ENCODE assay signal across 10 cellular contexts in genomic region chr1:110872366-110872744, GRCh38. TPM values are rescaled to one million over a fixed set of nuclear protein-coding genes. Genes with fewer than 3 reads are reported as not detected.
DNase-seq lines count a peak whose midpoint lies in the region; ATAC-seq lines count a peak whose summit lies in the region.
"Had no signal": no experiment of that assay in that cellular context is flagged by ENCODE, and none has a peak within 500 bp of the region (broad histone marks: within the 10 kb centered on the region; RNA-seq: fewer than 3 reads in every experiment).

No MANE protein-coding gene starts in this region.

- no peaks in the 10 kb centered on the region for H3K27me3 Mint-ChIP-seq in activated T-cell treated with anti-CD3 and anti-CD28 coated beads, Interleukin-2, amount 50 U/mL, for 4 hours (ENCODE audit: low read depth)

- no peak for DNase-seq in activated T-cell treated with anti-CD3 and anti-CD28 coated beads, Interleukin-2, amount 50 U/mL, for 4 hours
- DNase-seq in activated T-cell treated with anti-CD3 and anti-CD28 coated beads, Interleukin-2, amount 50 U/mL, for 1 hour = no peak
- DNase-seq in caudate nucleus (lab: John Stamatoyannopoulos, UW) = no peak
- no peak for DNase-seq in islet precursor cell
- no peak for DNase-seq in stimulated activated CD4-positive, alpha-beta T cell treated with anti-CD3 and anti-CD28 coated beads, Interleukin-12 subunit alpha, Interleukin-12 subunit beta, amount 100 ng/mL, for 4 hours
- DNase-seq: NCI-H187 had no signal

- H3K4me3 Mint-ChIP-seq in activated T-cell treated with anti-CD3 and anti-CD28 coated beads, Interleukin-2, amount 50 U/mL, for 4 hours = peak overlapping the region; percentile 98

- peaks cover 47% of the 10 kb centered on the region for H3K4me1 Mint-ChIP-seq in activated T-cell treated with anti-CD3 and anti-CD28 coated beads, Interleukin-2, amount 50 U/mL, for 4 hours (ENCODE audit: low read depth)

- H3K27ac ChIP-seq in caudate nucleus (ENCODE audit: low read depth, low read length) (peak overlapping the region; percentile 41), temporal lobe (ENCODE audit: low read depth, low read length) (peak overlapping the region; percentile 71)

- H3K9me3 Mint-ChIP-seq in activated T-cell treated with anti-CD3 and anti-CD28 coated beads, Interleukin-2, amount 50 U/mL, for 4 hours = peaks cover 8% of the 10 kb centered on the region

- H3K36me3 Mint-ChIP-seq in activated T-cell treated with anti-CD3 and anti-CD28 coated beads, Interleukin-2, amount 50 U/mL, for 4 hours (ENCODE audit: insufficient read depth) = peaks cover 15% of the 10 kb centered on the region

- no peak for ATAC-seq in activated T-cell treated with anti-CD3 and anti-CD28 coated beads, Interleukin-2, amount 50 U/mL, for 4 hours
- ATAC-seq in HG03442 (IDR thresholded peaks at IDR 0.05; ENCODE audit: unreplicated experiment) (peak; percentile 33), HG02884 (IDR thresholded peaks at IDR 0.05; ENCODE audit: unreplicated experiment) (no peak)

RNA-seq across cellular contexts. Expression of gene CD53, which starts 0.6 kb away (rescaled TPM):
- total RNA-seq in activated T-cell treated with anti-CD3 and anti-CD28 coated beads, Interleukin-2, amount 50 U/mL, for 4 hours = 100 to 1,000 TPM; 163 to 217 (median 190) TPM
- 2.7 TPM for total RNA-seq in temporal lobe
- total RNA-seq: lung microvascular endothelial cell had no signal

Comparison
In these comparisons a context has a peak if more than half of its experiments do, and no peak if none do; other contexts are left out.
1. RNA of gene CD53, which starts 0.6 kb away (total RNA-seq): 163 to 217 TPM in activated T-cell treated with anti-CD3 and anti-CD28 coated beads, Interleukin-2, amount 50 U/mL, for 4 hours; 2.7 TPM in temporal lobe (single experiment); every median in the first group is over 10 times any median in the second.